Comparison of ENCODE assay signal across 13 cellular contexts in genomic region chr16:72124148-72124547, GRCh38. TPM values are rescaled to one million over a fixed set of nuclear protein-coding genes. Genes with fewer than 3 reads are reported as not detected.
DNase-seq lines count a peak whose midpoint lies in the region; TF ChIP-seq lines count a peak whose summit lies in the region.
"Had no signal": no experiment of that assay in that cellular context is flagged by ENCODE, and none has a peak within 500 bp of the region (broad histone marks: within the 10 kb centered on the region; RNA-seq: fewer than 3 reads in every experiment).

No MANE protein-coding gene starts in this region.

- no peak overlapping the region for H3K27ac ChIP-seq in neural cell (ENCODE audit: low read length)
- H3K27ac ChIP-seq in vagina: no peak overlapping the region
- H3K27ac ChIP-seq: A549, GM23248 had no signal

- no peaks in the 10 kb centered on the region for H3K4me1 ChIP-seq in vagina
- H3K4me1 ChIP-seq: A549 had no signal

- H3K9me3 ChIP-seq in neural cell (ENCODE audit: low read length): no peaks in the 10 kb centered on the region
- H3K9me3 ChIP-seq in vagina: no peaks in the 10 kb centered on the region
- H3K9me3 ChIP-seq: A549, BE2C had no signal

- H3K9me2 ChIP-seq in neural cell (ENCODE audit: insufficient read depth, low read length): no peaks in the 10 kb centered on the region

- no peak for TF ChIP-seq RAD21 in neural cell (conservative IDR thresholded peaks at IDR 0.05)

- no peak for DNase-seq in CD14-positive monocyte (ENCODE audit: low spot score)
- peak; percentile 54 to 67 for DNase-seq in vagina (ENCODE audit: extremely low spot score in 2 of 2)
- DNase-seq in HuH-7.5 (ENCODE audit: low spot score): no peak
- no peak for DNase-seq in cerebellar nuclear complex (lab: John Stamatoyannopoulos, UW)

- H3K9ac ChIP-seq in neural cell (ENCODE audit: low read length): peak overlapping the region; percentile 55
- H3K9ac ChIP-seq: GM23248 had no signal

- no peak for TF ChIP-seq CTCF in CD14-positive monocyte (IDR thresholded peaks at IDR 0.05)
- no peak for TF ChIP-seq CTCF in neural cell (IDR thresholded peaks at IDR 0.05; ENCODE audit: poor library complexity, severe bottlenecking)
- no peak for TF ChIP-seq CTCF in vagina (IDR thresholded peaks at IDR 0.05)

- intact Hi-C loops in CD14-positive monocyte (cut with micrococcal nuclease): loop anchor here (2.0 to 10.0 kb wide), 4 partner anchors 111 to 341 kb away; no protein-coding TSS in a partner anchor
- intact Hi-C loops in dendritic cell treated with granulocyte-macrophage colony-stimulating factor and Interleukin-4, amounts not matched to agents 40 ng/mL and 50 ng/mL, for 4 days (cut with micrococcal nuclease): loop anchor here (10.0 kb wide), 2 partner anchors 111 to 281 kb away; no protein-coding TSS in a partner anchor
- intact Hi-C loops in vagina (cut with DNase I): no loop called here

- H3K27ac Mint-ChIP-seq in CD14-positive monocyte: peak overlapping the region in 4 of 7 donors; percentile 70 to 91 (median 88)
- H3K27ac Mint-ChIP-seq in dendritic cell treated with granulocyte-macrophage colony-stimulating factor and Interleukin-4, amounts not matched to agents 40 ng/mL and 50 ng/mL, for 4 days: peak overlapping the region; percentile 94
- H3K27ac Mint-ChIP-seq: CD4-positive, CD25-positive, alpha-beta regulatory T cell; H9 had no signal

- H3K27me3 Mint-ChIP-seq in CD14-positive monocyte (ENCODE audit: low read depth in 3 of 3): peaks cover 0 to 2% (median 0%) of the 10 kb centered on the region in 3 donors
- no peaks in the 10 kb centered on the region for H3K27me3 Mint-ChIP-seq in dendritic cell treated with granulocyte-macrophage colony-stimulating factor and Interleukin-4, amounts not matched to agents 40 ng/mL and 50 ng/mL, for 4 days
- H3K27me3 Mint-ChIP-seq: CD4-positive, CD25-positive, alpha-beta regulatory T cell had no signal

- H3K36me3 Mint-ChIP-seq in CD14-positive monocyte: peaks cover 6 to 13% of the 10 kb centered on the region in 2 donors
- peaks cover 43% of the 10 kb centered on the region for H3K36me3 Mint-ChIP-seq in dendritic cell treated with granulocyte-macrophage colony-stimulating factor and Interleukin-4, amounts not matched to agents 40 ng/mL and 50 ng/mL, for 4 days (ENCODE audit: low read depth)
- H3K36me3 Mint-ChIP-seq: CD4-positive, CD25-positive, alpha-beta regulatory T cell had no signal

- H2AFZ ChIP-seq in neural cell (ENCODE audit: low read depth, low read length): no peak overlapping the region

- H3K79me2 ChIP-seq in neural cell (replicated peaks; ENCODE audit: insufficient read depth, low read length): no peaks in the 10 kb centered on the region

- no peak for TF ChIP-seq POLR2A in vagina (IDR thresholded peaks at IDR 0.05)

- no peak overlapping the region for H3K4me2 ChIP-seq in neural cell (ENCODE audit: low read length)
- H3K4me2 ChIP-seq: A549 had no signal

- H3K4me1 Mint-ChIP-seq in CD14-positive monocyte: peaks cover 29% of the 10 kb centered on the region
- H3K4me1 Mint-ChIP-seq in dendritic cell treated with granulocyte-macrophage colony-stimulating factor and Interleukin-4, amounts not matched to agents 40 ng/mL and 50 ng/mL, for 4 days (ENCODE audit: low read depth): peaks cover 59% of the 10 kb centered on the region

- H3K36me3 ChIP-seq in neural cell (ENCODE audit: insufficient read depth, low read length) (no peaks in the 10 kb centered on the region), vagina (no peaks in the 10 kb centered on the region)
- H3K36me3 ChIP-seq: BE2C had no signal

- no peak overlapping the region for H3K4me3 Mint-ChIP-seq in CD14-positive monocyte
- H3K4me3 Mint-ChIP-seq in dendritic cell treated with granulocyte-macrophage colony-stimulating factor and Interleukin-4, amounts not matched to agents 40 ng/mL and 50 ng/mL, for 4 days: peak overlapping the region; percentile 39
- H3K4me3 Mint-ChIP-seq: CD4-positive, CD25-positive, alpha-beta regulatory T cell; H9 had no signal

- H3K27me3 ChIP-seq in neural cell (ENCODE audit: insufficient read depth, low read depth, low read length): no peaks in the 10 kb centered on the region
- H3K27me3 ChIP-seq in vagina: no peaks in the 10 kb centered on the region
- H3K27me3 ChIP-seq: BE2C had no signal

- H3F3A ChIP-seq in neural cell (ENCODE audit: insufficient read depth, low read length, poor library complexity, severe bottlenecking): no peaks in the 10 kb centered on the region

- H4K20me1 ChIP-seq in neural cell (ENCODE audit: insufficient read depth): no peaks in the 10 kb centered on the region

- no peak overlapping the region for H3K4me3 ChIP-seq in neural cell (ENCODE audit: low read length)
- H3K4me3 ChIP-seq in vagina: no peak overlapping the region
- H3K4me3 ChIP-seq: A549, GM12878, GM23248 had no signal

- peaks cover 0 to 2% (median 0%) of the 10 kb centered on the region in 7 donors for H3K9me3 Mint-ChIP-seq in CD14-positive monocyte
- no peaks in the 10 kb centered on the region for H3K9me3 Mint-ChIP-seq in dendritic cell treated with granulocyte-macrophage colony-stimulating factor and Interleukin-4, amounts not matched to agents 40 ng/mL and 50 ng/mL, for 4 days
- H3K9me3 Mint-ChIP-seq: CD4-positive, CD25-positive, alpha-beta regulatory T cell; H9 had no signal

- no peak for TF ChIP-seq EP300 in neural cell (conservative IDR thresholded peaks at IDR 0.05; ENCODE audit: poor library complexity, severe bottlenecking)

TF ChIP-seq in neural cell, 6 proteins besides CTCF, POLR2A, EP300 and RAD21:
- TF ChIP-seq REST (IDR thresholded peaks at IDR 0.05; ENCODE audit: borderline replicate concordance) (no peak), POLR2AphosphoS5 (IDR thresholded peaks at IDR 0.05) (no peak), MXI1 (conservative IDR thresholded peaks at IDR 0.05; ENCODE audit: poor library complexity, severe bottlenecking) (no peak), TAF1 (IDR thresholded peaks at IDR 0.05; ENCODE audit: low read depth) (no peak), EZH2 (IDR thresholded peaks at IDR 0.05; ENCODE audit: borderline replicate concordance, insufficient read depth, low read length, poor library complexity, severe bottlenecking) (no peak), SMC3 (conservative IDR thresholded peaks at IDR 0.05; ENCODE audit: poor library complexity) (no peak)

RNA-seq across cellular contexts. Expression of gene DHX38, which starts 30.5 kb away (rescaled TPM):
- polyA plus RNA-seq in CD14-positive monocyte (10 to 100 TPM in 1 of 2 donors, 1 to 10 TPM in 1; 9.1 to 19.2 TPM), neural cell (48.0 and 55.6 TPM in 2 replicates)
- polyA minus RNA-seq in neural cell: 61.6 and 70.4 TPM in 2 replicates
- total RNA-seq in vagina: 54.8 TPM

RNA-seq across cellular contexts. Expression of gene TXNL4B, which starts 30.7 kb away (rescaled TPM):
- polyA plus RNA-seq in CD14-positive monocyte: 10 to 100 TPM in 1 of 2 donors, 1 to 10 TPM in 1; 7.0 to 10.9 TPM
- polyA plus RNA-seq in neural cell: 26.2 and 26.7 TPM in 2 replicates
- polyA minus RNA-seq in neural cell: 21.5 and 22.2 TPM in 2 replicates
- 12.5 TPM for total RNA-seq in vagina

RNA-seq across cellular contexts. Expression of gene PMFBP1, which starts 47.8 kb away (rescaled TPM):
- polyA plus RNA-seq in CD14-positive monocyte: under 1 TPM; 0.18 to 0.87 TPM
- 0.12 and 1.0 TPM in 2 replicates for polyA plus RNA-seq in neural cell
- polyA minus RNA-seq in neural cell: 2.2 and 2.7 TPM in 2 replicates
- total RNA-seq in vagina: not detected
- total RNA-seq: GM23248 had no signal
- polyA plus RNA-seq: AG04450; CD4-positive, CD25-positive, alpha-beta regulatory T cell; GM23248 had no signal

Comparison
In these comparisons a context has a peak if more than half of its experiments do, and no peak if none do; other contexts are left out.
1. DNase-seq: peak in vagina (2 of 2); none in CD14-positive monocyte (single experiment), HuH-7.5 (single experiment) and cerebellar nuclear complex (0 of 2).